Comparison of ENCODE assay signal across 27 cellular contexts in the genomic region with DNA sequence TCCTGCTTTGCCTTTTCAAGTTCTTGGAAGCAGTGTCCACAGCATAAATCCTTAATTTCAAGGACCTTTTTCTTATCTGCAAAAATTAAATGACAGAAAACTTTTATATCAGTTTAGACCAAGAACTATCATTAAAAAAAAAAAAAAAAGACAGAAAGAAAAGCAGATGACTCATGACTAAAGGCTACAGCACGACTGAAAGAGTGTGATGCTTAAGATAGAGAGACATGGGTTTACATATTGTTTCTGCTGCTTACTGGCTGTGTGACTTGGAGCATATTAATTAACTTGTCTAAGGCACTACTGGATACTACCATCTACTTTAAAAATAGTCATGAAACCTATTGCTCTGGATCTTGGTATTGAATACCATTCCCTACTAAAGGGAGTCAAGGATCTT.
DNase-seq lines count a peak whose midpoint lies in the region; ATAC-seq and TF ChIP-seq lines count a peak whose summit lies in the region.
"Had no signal": no experiment of that assay in that cellular context is flagged by ENCODE, and none has a peak within 500 bp of the region (broad histone marks: within the 10 kb centered on the region; RNA-seq: fewer than 3 reads in every experiment).

No MANE protein-coding gene starts in this region.

- no peak overlapping the region for H3K27ac Mint-ChIP-seq in activated naive CD4-positive, alpha-beta T cell treated with anti-CD3 and anti-CD28 coated beads, Interleukin-2, amount 50 U/mL, for 72 hours
- H3K27ac Mint-ChIP-seq: CD4-positive, alpha-beta T cell; naive thymus-derived CD8-positive, alpha-beta T cell; T-cell had no signal

- no peaks in the 10 kb centered on the region for H3K9me3 ChIP-seq in SK-N-SH

- H3K27me3 ChIP-seq in SK-N-SH (ENCODE audit: insufficient read depth) = no peaks in the 10 kb centered on the region

- no peak overlapping the region for H3K4me3 ChIP-seq in SK-N-SH (ENCODE audit: low read depth in 2 of 2, low read length in 1 of 2)

- no peaks in the 10 kb centered on the region for H3K9me3 Mint-ChIP-seq in activated naive CD4-positive, alpha-beta T cell treated with anti-CD3 and anti-CD28 coated beads, Interleukin-2, amount 50 U/mL, for 72 hours
- H3K9me3 Mint-ChIP-seq: activated T-cell treated with anti-CD3 and anti-CD28 coated beads, Interleukin-2, amount 50 U/mL, for 4 hours; CD4-positive, alpha-beta T cell; naive thymus-derived CD8-positive, alpha-beta T cell; T-cell had no signal

- no peak for ATAC-seq in GM18909 (IDR thresholded peaks at IDR 0.05; ENCODE audit: poor library complexity, unreplicated experiment)
- no peak for ATAC-seq in activated naive CD4-positive, alpha-beta T cell treated with anti-CD3 and anti-CD28 coated beads, Interleukin-2, amount 50 U/mL, for 72 hours
- ATAC-seq: activated T-cell treated with anti-CD3 and anti-CD28 coated beads, Interleukin-2, amount 50 U/mL, for 4 hours; left cardiac atrium; naive thymus-derived CD8-positive, alpha-beta T cell; right cardiac atrium; T-cell had no signal

- TF ChIP-seq CTCF in SK-N-SH (IDR thresholded peaks at IDR 0.05) = no peak

- no peaks in the 10 kb centered on the region for H4K20me1 ChIP-seq in SK-N-SH (ENCODE audit: insufficient read depth)

- 12% methylated on average over 1 of the region's 1 CpG for WGBS in SK-N-SH (ENCODE audit: low lambda C conversion rate)

- H3K9me2 ChIP-seq in SK-N-SH = no peaks in the 10 kb centered on the region

- peaks cover 3% of the 10 kb centered on the region for H3F3A ChIP-seq in SK-N-SH (replicated peaks; ENCODE audit: insufficient read depth)

- no peaks in the 10 kb centered on the region for H3K4me1 ChIP-seq in SK-N-SH (ENCODE audit: control insufficient read depth in 1 of 2, insufficient read depth in 2 of 2, low read depth in 1 of 2, low read length in 1 of 2)

- H3K9ac ChIP-seq in SK-N-SH = no peak overlapping the region

- H3K4me2 ChIP-seq in SK-N-SH = peak overlapping the region; percentile 25; the same call in 1 of the 2 replicates

- CTCF ChIA-PET in SK-N-SH (lab: Yijun Ruan, JAX) = no interaction called here

- TF ChIP-seq POLR2A in erythroblast (IDR thresholded peaks at IDR 0.05; ENCODE audit: low read length) = no peak

- no peak overlapping the region for H2AFZ ChIP-seq in SK-N-SH (ENCODE audit: low read depth)

- H3K79me2 ChIP-seq in SK-N-SH (ENCODE audit: insufficient read depth) = no peaks in the 10 kb centered on the region

- DNase-seq in EL = peak; percentile 37
- DNase-seq in SK-N-SH = no peak
- peak; percentile 8 to 19 for DNase-seq in erythroblast (lab: John Stamatoyannopoulos, UW)
- DNase-seq in non-pigmented ciliary epithelial cell (ENCODE audit: low read depth) = peak; percentile 20
- DNase-seq in AG08396 (ENCODE audit: low spot score) = no peak
- no peak for DNase-seq in NCI-H1930 (lab: John Stamatoyannopoulos, UW)
- DNase-seq in activated naive CD4-positive, alpha-beta T cell treated with anti-CD3 and anti-CD28 coated beads, Interleukin-2, amount 50 U/mL, for 72 hours (ENCODE audit: low spot score in 2 of 2) = no peak
- DNase-seq: activated CD4-positive, alpha-beta T cell treated with anti-CD3 and anti-CD28 coated beads for 1 hour; activated CD8-positive, alpha-beta memory T cell treated with anti-CD3 and anti-CD28 coated beads for 24 hours; activated naive CD4-positive, alpha-beta T cell treated with Interleukin-2 at 50 U/mL for 16 hours; activated T-cell treated with anti-CD3 and anti-CD28 coated beads, Interleukin-2, amount 50 U/mL, for 4 hours; anterior cingulate cortex; CD4-positive, alpha-beta T cell; DMS 273 treated with DMSO at 0.1 percent for 48 hours; glutamatergic neuron; Kasumi-1; left cardiac atrium; naive thymus-derived CD8-positive, alpha-beta T cell; NCI-H1092; NCI-H187 treated with DMSO at 0.1 percent for 48 hours; NCI-H2227 treated with DMSO at 0.1 percent for 48 hours; NCI-H82; right cardiac atrium; SHP77; T-cell had no signal

- no peak for TF ChIP-seq RAD21 in SK-N-SH (IDR thresholded peaks at IDR 0.05; ENCODE audit: low read length)

- H3K27ac ChIP-seq in SK-N-SH (ENCODE audit: low read depth in 2 of 2, low read length in 1 of 2) = peak overlapping the region in 1 of 2 experiments; percentile 56; a peak in 2 of 4 replicates
- H3K27ac ChIP-seq: epithelial cell of prostate had no signal

- H3K36me3 Mint-ChIP-seq in activated naive CD4-positive, alpha-beta T cell treated with anti-CD3 and anti-CD28 coated beads, Interleukin-2, amount 50 U/mL, for 72 hours = peaks cover 24 to 42% of the 10 kb centered on the region in 2 donors

- POLR2A ChIA-PET in SK-N-SH (lab: Yijun Ruan, JAX) = no interaction called here

- peaks cover 17 to 38% of the 10 kb centered on the region in 2 experiments for H3K36me3 ChIP-seq in SK-N-SH (replicated peaks in 1 of 2; ENCODE audit: control insufficient read depth in 1 of 2, insufficient read depth in 2 of 2, low read length in 1 of 2)

- no peak for TF ChIP-seq EP300 in SK-N-SH (IDR thresholded peaks at IDR 0.05; ENCODE audit: borderline replicate concordance in 1 of 2, low read depth in 1 of 2, low read length in 1 of 2)

TF ChIP-seq in SK-N-SH, 30 proteins besides CTCF, POLR2A, EP300 and RAD21 (continues in another document):
- TF ChIP-seq FOSL2 (IDR thresholded peaks at IDR 0.05; ENCODE audit: borderline replicate concordance, low read depth) = peak; percentile 38; the same call in 1 of the 2 replicates
- TF ChIP-seq RXRA (IDR thresholded peaks at IDR 0.05; ENCODE audit: borderline replicate concordance, low read depth) = no peak
- no peak for TF ChIP-seq NFIC (IDR thresholded peaks at IDR 0.05; ENCODE audit: borderline replicate concordance)
- TF ChIP-seq, protein P1, sequence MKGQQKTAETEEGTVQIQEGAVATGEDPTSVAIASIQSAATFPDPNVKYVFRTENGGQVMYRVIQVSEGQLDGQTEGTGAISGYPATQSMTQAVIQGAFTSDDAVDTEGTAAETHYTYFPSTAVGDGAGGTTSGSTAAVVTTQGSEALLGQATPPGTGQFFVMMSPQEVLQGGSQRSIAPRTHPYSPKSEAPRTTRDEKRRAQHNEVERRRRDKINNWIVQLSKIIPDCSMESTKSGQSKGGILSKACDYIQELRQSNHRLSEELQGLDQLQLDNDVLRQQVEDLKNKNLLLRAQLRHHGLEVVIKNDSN (IDR thresholded peaks at IDR 0.05; ENCODE audit: borderline replicate concordance, low read depth) = no peak
- peak; percentile 27; the same call in 1 of the 2 replicates for TF ChIP-seq JUND (IDR thresholded peaks at IDR 0.05)
- TF ChIP-seq SIN3A (IDR thresholded peaks at IDR 0.05; ENCODE audit: borderline replicate concordance, low read depth, low read length) = no peak
- TF ChIP-seq, protein P2, sequence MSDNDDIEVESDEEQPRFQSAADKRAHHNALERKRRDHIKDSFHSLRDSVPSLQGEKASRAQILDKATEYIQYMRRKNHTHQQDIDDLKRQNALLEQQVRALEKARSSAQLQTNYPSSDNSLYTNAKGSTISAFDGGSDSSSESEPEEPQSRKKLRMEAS (IDR thresholded peaks at IDR 0.05; ENCODE audit: low read depth) = no peak
- TF ChIP-seq TAF1 (IDR thresholded peaks at IDR 0.05; ENCODE audit: borderline replicate concordance, low read depth, low read length) = no peak
- TF ChIP-seq EZH2phosphoT487 (IDR thresholded peaks at IDR 0.05; ENCODE audit: borderline replicate concordance, low read depth) = no peak
- TF ChIP-seq, protein P3, sequence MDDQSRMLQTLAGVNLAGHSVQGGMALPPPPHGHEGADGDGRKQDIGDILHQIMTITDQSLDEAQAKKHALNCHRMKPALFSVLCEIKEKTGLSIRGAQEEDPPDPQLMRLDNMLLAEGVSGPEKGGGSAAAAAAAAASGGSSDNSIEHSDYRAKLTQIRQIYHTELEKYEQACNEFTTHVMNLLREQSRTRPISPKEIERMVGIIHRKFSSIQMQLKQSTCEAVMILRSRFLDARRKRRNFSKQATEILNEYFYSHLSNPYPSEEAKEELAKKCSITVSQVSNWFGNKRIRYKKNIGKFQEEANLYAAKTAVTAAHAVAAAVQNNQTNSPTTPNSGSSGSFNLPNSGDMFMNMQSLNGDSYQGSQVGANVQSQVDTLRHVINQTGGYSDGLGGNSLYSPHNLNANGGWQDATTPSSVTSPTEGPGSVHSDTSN (IDR thresholded peaks at IDR 0.05) = peak; percentile 22; the same call in 1 of the 2 replicates
- TF ChIP-seq RFX5 (IDR thresholded peaks at IDR 0.05; ENCODE audit: low read length) = no peak
- TF ChIP-seq, protein P4, sequence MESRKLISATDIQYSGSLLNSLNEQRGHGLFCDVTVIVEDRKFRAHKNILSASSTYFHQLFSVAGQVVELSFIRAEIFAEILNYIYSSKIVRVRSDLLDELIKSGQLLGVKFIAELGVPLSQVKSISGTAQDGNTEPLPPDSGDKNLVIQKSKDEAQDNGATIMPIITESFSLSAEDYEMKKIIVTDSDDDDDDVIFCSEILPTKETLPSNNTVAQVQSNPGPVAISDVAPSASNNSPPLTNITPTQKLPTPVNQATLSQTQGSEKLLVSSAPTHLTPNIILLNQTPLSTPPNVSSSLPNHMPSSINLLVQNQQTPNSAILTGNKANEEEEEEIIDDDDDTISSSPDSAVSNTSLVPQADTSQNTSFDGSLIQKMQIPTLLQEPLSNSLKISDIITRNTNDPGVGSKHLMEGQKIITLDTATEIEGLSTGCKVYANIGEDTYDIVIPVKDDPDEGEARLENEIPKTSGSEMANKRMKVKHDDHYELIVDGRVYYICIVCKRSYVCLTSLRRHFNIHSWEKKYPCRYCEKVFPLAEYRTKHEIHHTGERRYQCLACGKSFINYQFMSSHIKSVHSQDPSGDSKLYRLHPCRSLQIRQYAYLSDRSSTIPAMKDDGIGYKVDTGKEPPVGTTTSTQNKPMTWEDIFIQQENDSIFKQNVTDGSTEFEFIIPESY (IDR thresholded peaks at IDR 0.05; ENCODE audit: borderline replicate concordance, low read depth) = no peak
- TF ChIP-seq FOXJ3 (CRISPR knock-in tag; IDR thresholded peaks at IDR 0.05) = no peak
- no peak for TF ChIP-seq GABPA (IDR thresholded peaks at IDR 0.05; ENCODE audit: low read depth)
- TF ChIP-seq, protein P5, sequence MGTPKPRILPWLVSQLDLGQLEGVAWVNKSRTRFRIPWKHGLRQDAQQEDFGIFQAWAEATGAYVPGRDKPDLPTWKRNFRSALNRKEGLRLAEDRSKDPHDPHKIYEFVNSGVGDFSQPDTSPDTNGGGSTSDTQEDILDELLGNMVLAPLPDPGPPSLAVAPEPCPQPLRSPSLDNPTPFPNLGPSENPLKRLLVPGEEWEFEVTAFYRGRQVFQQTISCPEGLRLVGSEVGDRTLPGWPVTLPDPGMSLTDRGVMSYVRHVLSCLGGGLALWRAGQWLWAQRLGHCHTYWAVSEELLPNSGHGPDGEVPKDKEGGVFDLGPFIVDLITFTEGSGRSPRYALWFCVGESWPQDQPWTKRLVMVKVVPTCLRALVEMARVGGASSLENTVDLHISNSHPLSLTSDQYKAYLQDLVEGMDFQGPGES (IDR thresholded peaks at IDR 0.05; ENCODE audit: low read depth, low read length) = no peak

Comparison
In these comparisons a context has a peak if more than half of its experiments do, and no peak if none do; other contexts are left out.
1. DNase-seq: peak in EL (single experiment), erythroblast (2 of 2) and non-pigmented ciliary epithelial cell (single experiment); none in SK-N-SH (single experiment), AG08396 (single experiment), NCI-H1930 (0 of 2) and activated naive CD4-positive, alpha-beta T cell treated with anti-CD3 and anti-CD28 coated beads, Interleukin-2, amount 50 U/mL, for 72 hours (0 of 2).